Comparison of ENCODE assay signal across 12 cellular contexts in genomic region chr1:33336580-33336979, GRCh38.
DNase-seq lines count a peak whose midpoint lies in the region; ATAC-seq and TF ChIP-seq lines count a peak whose summit lies in the region.
"Had no signal": no experiment of that assay in that cellular context is flagged by ENCODE, and none has a peak within 500 bp of the region (broad histone marks: within the 10 kb centered on the region; RNA-seq: fewer than 3 reads in every experiment).

No MANE protein-coding gene starts in this region.

- TF ChIP-seq CTCF in neutrophil (IDR thresholded peaks at IDR 0.05): no peak

- DNase-seq in COLO668 (lab: John Stamatoyannopoulos, UW; ENCODE audit: unreplicated experiment): peak; percentile 89
- DNase-seq in NCI-H1694 (lab: John Stamatoyannopoulos, UW): peak; percentile 52
- DNase-seq in cerebellar cortex (ENCODE audit: low spot score): peak; percentile 58
- DNase-seq in UCSD-AML1 (lab: John Stamatoyannopoulos, UW; ENCODE audit: unreplicated experiment): no peak
- DNase-seq in pons (ENCODE audit: low spot score): no peak
- no peak for DNase-seq in medulla oblongata (ENCODE audit: extremely low spot score)
- DNase-seq: dermis blood vessel endothelial cell, GDM1, NCI-H1930 had no signal

- no peaks in the 10 kb centered on the region for H3K9me3 ChIP-seq in neutrophil

- peaks cover 100% of the 10 kb centered on the region in 2 experiments for H3K4me1 ChIP-seq in neutrophil (ENCODE audit: control insufficient read depth in 1 of 2, insufficient read depth in 1 of 2, low read depth in 1 of 2, low read length in 1 of 2)

- H3K27me3 ChIP-seq in neutrophil: no peaks in the 10 kb centered on the region

- peaks cover 46% of the 10 kb centered on the region for H3K36me3 ChIP-seq in neutrophil

- H3K27ac ChIP-seq in neutrophil: peak overlapping the region; percentile 96

- ATAC-seq in GM18519 (IDR thresholded peaks at IDR 0.05; ENCODE audit: low FRiP score, unreplicated experiment): no peak
- ATAC-seq: activated naive CD4-positive, alpha-beta T cell treated with anti-CD3 and anti-CD28 coated beads, Interleukin-2, amount 50 U/mL, for 72 hours had no signal

- H3K4me3 ChIP-seq in neutrophil (ENCODE audit: low read depth in 1 of 2, low read length in 1 of 2): peak overlapping the region; percentile 23 to 52

Comparison
In these comparisons a context has a peak if more than half of its experiments do, and no peak if none do; other contexts are left out.
1. DNase-seq: peak in COLO668 (single experiment), NCI-H1694 (single experiment) and cerebellar cortex (single experiment); none in UCSD-AML1 (single experiment), pons (single experiment) and medulla oblongata (single experiment).